2 cellular contexts compared by ENCODE assay signal in genomic region chr1:12293416-12293815, GRCh38.
A peak's percentile ranks its signal among the peaks of the same experiment; 100 is the strongest.
TF ChIP-seq lines count a peak whose summit lies in the region.

No MANE protein-coding gene starts in this region.

TF ChIP-seq in IMR-90, 13 proteins besides CTCF, POLR2A, EP300 and RAD21:
- TF ChIP-seq MAFK (IDR thresholded peaks at IDR 0.05; ENCODE audit: low read depth, low read length) (peak; percentile 72), CEBPB (IDR thresholded peaks at IDR 0.05; ENCODE audit: low read depth, low read length) (no peak), USF2 (IDR thresholded peaks at IDR 0.05; ENCODE audit: low read depth, low read length) (no peak), ELK1 (IDR thresholded peaks at IDR 0.05; ENCODE audit: borderline replicate concordance, low read depth, low read length) (no peak), NFE2L2 (IDR thresholded peaks at IDR 0.05; ENCODE audit: low read depth, low read length) (no peak), RCOR1 (IDR thresholded peaks at IDR 0.05; ENCODE audit: insufficient replicate concordance, low read length) (no peak), MXI1 (IDR thresholded peaks at IDR 0.05; ENCODE audit: borderline replicate concordance, low read depth, low read length) (no peak), MAZ (IDR thresholded peaks at IDR 0.05; ENCODE audit: borderline replicate concordance, low read depth, low read length) (no peak), FOS (IDR thresholded peaks at IDR 0.05; ENCODE audit: low read depth, low read length) (no peak)

TF ChIP-seq in H1, 55 proteins besides CTCF, POLR2A, EP300 and RAD21:
- TF ChIP-seq RBBP5 (IDR thresholded peaks at IDR 0.05; ENCODE audit: borderline replicate concordance, low read depth, low read length) (no peak), MAFK (IDR thresholded peaks at IDR 0.05; ENCODE audit: low read depth, low read length) (peak; percentile 6; the same call in 1 of the 2 replicates)
